8 cellular contexts compared by ENCODE assay signal in genomic region chr5:126811515-126812198, GRCh38.
DNase-seq lines count a peak whose midpoint lies in the region; ATAC-seq and TF ChIP-seq lines count a peak whose summit lies in the region.

No MANE protein-coding gene starts in this region.

- peak overlapping the region; percentile 9 for H3K4me3 ChIP-seq in choroid plexus epithelial cell (ENCODE audit: low read depth, low read length)
- H3K4me3 ChIP-seq in skeletal muscle cell (ENCODE audit: low read depth, low read length) = no peak overlapping the region

- DNase-seq in RKO (ENCODE audit: low spot score) (peak; percentile 14), choroid plexus epithelial cell (ENCODE audit: low read depth) (peak; percentile 87), skeletal muscle cell (ENCODE audit: low read depth) (peak; percentile 4), NCI-H1694 (lab: John Stamatoyannopoulos, UW) (no peak), SHP77 (lab: John Stamatoyannopoulos, UW) (no peak)

- ATAC-seq in GM19455 (IDR thresholded peaks at IDR 0.05; ENCODE audit: unreplicated experiment) = peak; percentile 56
- no peak for ATAC-seq in HG02938 (IDR thresholded peaks at IDR 0.05; ENCODE audit: unreplicated experiment)
- ATAC-seq in GM21360 (IDR thresholded peaks at IDR 0.05; ENCODE audit: unreplicated experiment) = no peak

- no peak for TF ChIP-seq CTCF in choroid plexus epithelial cell (conservative IDR thresholded peaks at IDR 0.05; ENCODE audit: low read depth, low read length)

Comparison
In these comparisons a context has a peak if more than half of its experiments do, and no peak if none do; other contexts are left out.
1. DNase-seq: peak in RKO (single experiment), choroid plexus epithelial cell (single experiment) and skeletal muscle cell (single experiment); none in NCI-H1694 (single experiment) and SHP77 (0 of 2).